ENCODE assay signal across 22 cellular contexts in genomic region chrX:24718771-24719170, GRCh38.
"Had no signal": no experiment of that assay in that cellular context is flagged by ENCODE, and none has a peak within 500 bp of the region (broad histone marks: within the 10 kb centered on the region; RNA-seq: fewer than 3 reads in every experiment).

No MANE protein-coding gene starts in this region.

- H3K79me2 ChIP-seq: hepatocyte had no signal

- H3K36me3 ChIP-seq: thoracic aorta, transverse colon had no signal

- H3K9me3 ChIP-seq: left ventricle myocardium inferior, lower lobe of right lung, right atrium auricular region, sigmoid colon, thoracic aorta, transverse colon had no signal

- H3K4me2 ChIP-seq: hepatocyte had no signal

- H3K4me1 ChIP-seq: left ventricle myocardium inferior, lower lobe of right lung, right atrium auricular region, sigmoid colon, transverse colon had no signal

- H3K27ac Mint-ChIP-seq: nephron; stimulated activated naive B cell treated with anti-CD40 and anti-IgM and Interleukin-4, amounts not matched to agents 10 μg/mL and 1 μg/mL and 100 μg/mL, for 72 hours had no signal

- H3K27me3 Mint-ChIP-seq: naive B cell; stimulated activated naive CD8-positive, alpha-beta T cell treated with anti-CD3 and anti-CD28 coated beads, Interleukin-15, amount 100 ng/mL, for 72 hours had no signal

- H2AFZ ChIP-seq: hepatocyte had no signal

- H3K4me3 Mint-ChIP-seq: naive B cell; nephron; stimulated activated naive B cell treated with anti-CD40 and anti-IgM and Interleukin-4, amounts not matched to agents 10 μg/mL and 1 μg/mL and 100 μg/mL, for 72 hours; stimulated activated naive CD8-positive, alpha-beta T cell treated with anti-CD3 and anti-CD28 coated beads, Interleukin-15, amount 100 ng/mL, for 72 hours had no signal

- H3K27ac ChIP-seq: coronary artery, hepatocyte, left ventricle myocardium inferior, lower lobe of right lung, right atrium auricular region, sigmoid colon, skin epidermis, thoracic aorta, transverse colon had no signal

- H3K27me3 ChIP-seq: hepatocyte, right atrium auricular region, sigmoid colon, transverse colon had no signal

- H3K4me3 ChIP-seq: coronary artery, hepatocyte, left ventricle myocardium inferior, lower lobe of right lung, right atrium auricular region, sigmoid colon, skin epidermis, thoracic aorta, transverse colon had no signal

- DNase-seq: effector CD4-positive, alpha-beta T cell; foreskin melanocyte; head of caudate nucleus; kidney; left cardiac atrium; left ventricle myocardium inferior; lower lobe of right lung; mesenchymal stem cell; naive B cell; posterior cingulate gyrus; sigmoid colon; stimulated activated CD4-positive, alpha-beta T cell treated with anti-CD3 and anti-CD28 coated beads, Interleukin-2, amount 100 ng/mL, for 24 hours; stimulated activated CD4-positive, alpha-beta T cell treated with anti-CD3 and anti-CD28 coated beads, Interleukin-4, amount 100 ng/mL, for 4 hours; stimulated activated naive B cell treated with anti-CD40 and anti-IgM and Interleukin-4, amounts not matched to agents 10 μg/mL and 1 μg/mL and 100 μg/mL, for 72 hours; stimulated activated naive CD8-positive, alpha-beta T cell treated with anti-CD3 and anti-CD28 coated beads, Interleukin-15, amount 100 ng/mL, for 72 hours; transverse colon had no signal

- H3K9me3 Mint-ChIP-seq: nephron; stimulated activated naive B cell treated with anti-CD40 and anti-IgM and Interleukin-4, amounts not matched to agents 10 μg/mL and 1 μg/mL and 100 μg/mL, for 72 hours; stimulated activated naive CD8-positive, alpha-beta T cell treated with anti-CD3 and anti-CD28 coated beads, Interleukin-15, amount 100 ng/mL, for 72 hours had no signal

- H3K36me3 Mint-ChIP-seq: naive B cell had no signal

- H3K4me1 Mint-ChIP-seq: naive B cell; nephron; stimulated activated naive B cell treated with anti-CD40 and anti-IgM and Interleukin-4, amounts not matched to agents 10 μg/mL and 1 μg/mL and 100 μg/mL, for 72 hours; stimulated activated naive CD8-positive, alpha-beta T cell treated with anti-CD3 and anti-CD28 coated beads, Interleukin-15, amount 100 ng/mL, for 72 hours had no signal
